8 cellular contexts compared by ENCODE assay signal in genomic region chr14:65412881-65413738, GRCh38. TPM values are rescaled to one million over a fixed set of nuclear protein-coding genes. Genes with fewer than 3 reads are reported as not detected.
DNase-seq lines count a peak whose midpoint lies in the region; ATAC-seq and TF ChIP-seq lines count a peak whose summit lies in the region.

No MANE protein-coding gene starts in this region.

- POLR2A ChIA-PET in WTC11 (lab: Charles Lee), result interaction anchor here (0.6 to 1.9 kb wide), 3 partner anchors 17 to 309 kb away, joined by 3 to 7 read pairs (median 4); no protein-coding TSS in a partner anchor

- H3K9me3 ChIP-seq in right lobe of liver, result no peaks in the 10 kb centered on the region

- TF ChIP-seq CTCF in WTC11 (IDR thresholded peaks at IDR 0.05), result no peak
- TF ChIP-seq CTCF in right lobe of liver (IDR thresholded peaks at IDR 0.05), result no peak

- peak overlapping the region; percentile 93 for H3K4me3 Mint-ChIP-seq in WTC11

- intact Hi-C loops in right lobe of liver (cut with DNase I), result loop anchor here in 1 of 2 donors (10.0 kb wide), 1 partner anchor 412 kb away; no protein-coding TSS in a partner anchor

- peaks cover 0 to 3% (median 0%) of the 10 kb centered on the region in 4 donors for H3K4me1 ChIP-seq in right lobe of liver

- no peak for TF ChIP-seq POLR2A in right lobe of liver (IDR thresholded peaks at IDR 0.05)

- H3K27me3 ChIP-seq in right lobe of liver, result no peaks in the 10 kb centered on the region

- 2% methylated on average over 31 of the region's 85 CpGs for WGBS in right lobe of liver (ENCODE audit: insufficient coverage, low coverage, low lambda C conversion rate, missing lambda C conversion rate)

- H3K27ac ChIP-seq in right lobe of liver, result peak overlapping the region; percentile 44 to 79 (median 69)

- peak overlapping the region; percentile 64 to 80 (median 71) for H3K4me3 ChIP-seq in right lobe of liver

- no peaks in the 10 kb centered on the region for H3K9me3 Mint-ChIP-seq in WTC11

- H3K36me3 ChIP-seq in right lobe of liver, result no peaks in the 10 kb centered on the region

- H3K27ac Mint-ChIP-seq in WTC11, result no peak overlapping the region

- DNase-seq in SIG-M5 treated with dmso at 0.1 percent for 504 hours (lab: John Stamatoyannopoulos, UW; ENCODE audit: unreplicated experiment) (peak; percentile 69), SIG-M5 (lab: John Stamatoyannopoulos, UW) (no peak), NCI-H1694 (lab: John Stamatoyannopoulos, UW) (peak; percentile 78), WTC11 (ENCODE audit: low spot score) (peak; percentile 41), dedifferentiated amniotic fluid mesenchymal stem cell (ENCODE audit: extremely low spot score) (peak; percentile 62), right lobe of liver (peak in 2 of 3 donors; percentile 49 to 51)
- DNase-seq in stimulated activated CD8-positive, alpha-beta memory T cell treated with anti-CD3 and anti-CD28 coated beads, Interleukin-15, amount 100 ng/mL, for 24 hours (ENCODE audit: low read depth), result peak; percentile 44

- CTCF ChIA-PET in WTC11 (lab: Charles Lee), result interaction anchor here (0.6 to 3.2 kb wide), 14 partner anchors 34 to 547 kb away, joined by 3 to 28 read pairs (median 5); no protein-coding TSS in a partner anchor

- no peaks in the 10 kb centered on the region for H3K36me3 Mint-ChIP-seq in WTC11

- peaks cover 25% of the 10 kb centered on the region for H3K4me1 Mint-ChIP-seq in WTC11

- peaks cover 7% of the 10 kb centered on the region; the same call in 1 of the 2 replicates for H3K27me3 Mint-ChIP-seq in WTC11 (ENCODE audit: low read depth)

- peak; percentile 22 for ATAC-seq in HG02623 (IDR thresholded peaks at IDR 0.05; ENCODE audit: unreplicated experiment)
- ATAC-seq in WTC11, result peak; percentile 50
- ATAC-seq in right lobe of liver, result peak; percentile 49 to 68 (median 61)

TF ChIP-seq in WTC11, 78 proteins besides CTCF, POLR2A, EP300 and RAD21:
- TF ChIP-seq HMGXB4 (CRISPR knock-in tag; IDR thresholded peaks at IDR 0.05) (0 out of 2 replicates have a peak, but pooled peaks have one; percentile 51), KAT7 (CRISPR knock-in tag; IDR thresholded peaks at IDR 0.05; ENCODE audit: borderline replicate concordance) (0 out of 2 replicates have a peak, but pooled peaks have one; percentile 46), ZNF317 (CRISPR knock-in tag; IDR thresholded peaks at IDR 0.05; ENCODE audit: borderline replicate concordance, low read depth) (no peak), FOXP1 (CRISPR knock-in tag; IDR thresholded peaks at IDR 0.05; ENCODE audit: borderline replicate concordance) (0 out of 2 replicates have a peak, but pooled peaks have one; percentile 37), ELF4 (CRISPR knock-in tag; IDR thresholded peaks at IDR 0.05; ENCODE audit: low read depth) (no peak), MYBL2 (CRISPR knock-in tag; IDR thresholded peaks at IDR 0.05) (0 out of 2 replicates have a peak, but pooled peaks have one; percentile 6), TCF7 (CRISPR knock-in tag; IDR thresholded peaks at IDR 0.05; ENCODE audit: low read depth) (no peak)

RNA-seq across cellular contexts. Expression of gene FUT8, which starts 0.6 kb away (rescaled TPM):
- total RNA-seq in WTC11 (2021) (28.6 to 37.9 TPM (median 31.9 TPM) in 3 replicates), right lobe of liver (1 to 10 TPM; 2.6 to 4.9 (median 3.5) TPM)
